8 cellular contexts compared by ENCODE assay signal in genomic region chrX:154408659-154409221, GRCh38.
DNase-seq lines count a peak whose midpoint lies in the region; ATAC-seq, FAIRE-seq and TF ChIP-seq lines count a peak whose summit lies in the region.

No MANE protein-coding gene starts in this region.

- peak overlapping the region; percentile 38 to 68 for H3K9ac ChIP-seq in mucosa of rectum (ENCODE audit: low read depth in 1 of 2, low read length in 2 of 2)

- H3K4me3 ChIP-seq in AG09309 (ENCODE audit: control insufficient read depth, low read depth, low read length): peak overlapping the region; percentile 57
- peak overlapping the region; percentile 41 for H3K4me3 ChIP-seq in astrocyte of the spinal cord (ENCODE audit: low read depth, low read length)
- peak overlapping the region; percentile 62 to 67 for H3K4me3 ChIP-seq in mucosa of rectum (ENCODE audit: low read length in 2 of 2)

- H3K27ac ChIP-seq in mucosa of rectum (ENCODE audit: low read depth in 2 of 2, low read length in 2 of 2): peak overlapping the region; percentile 81 to 86

- FAIRE-seq in H54 (lab: Jason Lieb, UNC): no peak

- TF ChIP-seq POLR2A in H54 (IDR thresholded peaks at IDR 0.05; ENCODE audit: low read depth, low read length): peak; percentile 49

- no peak for TF ChIP-seq CTCF in AG09309 (IDR thresholded peaks at IDR 0.05; ENCODE audit: control insufficient read depth, insufficient read depth, low read depth, low read length, missing control alignments)
- no peak for TF ChIP-seq CTCF in astrocyte of the spinal cord (IDR thresholded peaks at IDR 0.05; ENCODE audit: low read depth, low read length)

- H3K36me3 ChIP-seq in mucosa of rectum (ENCODE audit: control insufficient read depth in 2 of 2, insufficient read depth in 2 of 2, low read length in 2 of 2): no peaks in the 10 kb centered on the region

- H3K27me3 ChIP-seq in mucosa of rectum (ENCODE audit: control insufficient read depth in 2 of 2, insufficient read depth in 2 of 2, low read length in 2 of 2): peaks cover 0 to 3% of the 10 kb centered on the region in 2 donors

- H3K9me3 ChIP-seq in mucosa of rectum (ENCODE audit: control insufficient read depth in 2 of 2, low read length in 2 of 2): no peaks in the 10 kb centered on the region

- no peak for ATAC-seq in HG03520 (IDR thresholded peaks at IDR 0.05; ENCODE audit: unreplicated experiment)

- in situ Hi-C loops in astrocyte of the spinal cord (cut with HindIII; ENCODE audit: low sequenced_read_pairs): no loop called here

- H3K4me1 ChIP-seq in mucosa of rectum (ENCODE audit: control insufficient read depth in 2 of 2, insufficient read depth in 2 of 2, low read length in 2 of 2): peaks cover 13 to 20% of the 10 kb centered on the region in 2 donors

- DNase-seq in AG09309 (ENCODE audit: low read depth) (no peak), H54 (ENCODE audit: insufficient read length, low spot score) (no peak), astrocyte of the spinal cord (ENCODE audit: low read depth, low spot score) (no peak), SIG-M5 treated with dmso at 0.1 percent for 504 hours (lab: John Stamatoyannopoulos, UW; ENCODE audit: unreplicated experiment) (no peak), nucleus accumbens (lab: John Stamatoyannopoulos, UW) (no peak)
- no peak for DNase-seq in stimulated activated CD4-positive, alpha-beta T cell treated with anti-CD3 and anti-CD28 coated beads, Interleukin-1b, Interleukin-23, amount 100 ng/mL, for 48 hours
